1 cellular context compared by ENCODE assay signal in the genomic region with DNA sequence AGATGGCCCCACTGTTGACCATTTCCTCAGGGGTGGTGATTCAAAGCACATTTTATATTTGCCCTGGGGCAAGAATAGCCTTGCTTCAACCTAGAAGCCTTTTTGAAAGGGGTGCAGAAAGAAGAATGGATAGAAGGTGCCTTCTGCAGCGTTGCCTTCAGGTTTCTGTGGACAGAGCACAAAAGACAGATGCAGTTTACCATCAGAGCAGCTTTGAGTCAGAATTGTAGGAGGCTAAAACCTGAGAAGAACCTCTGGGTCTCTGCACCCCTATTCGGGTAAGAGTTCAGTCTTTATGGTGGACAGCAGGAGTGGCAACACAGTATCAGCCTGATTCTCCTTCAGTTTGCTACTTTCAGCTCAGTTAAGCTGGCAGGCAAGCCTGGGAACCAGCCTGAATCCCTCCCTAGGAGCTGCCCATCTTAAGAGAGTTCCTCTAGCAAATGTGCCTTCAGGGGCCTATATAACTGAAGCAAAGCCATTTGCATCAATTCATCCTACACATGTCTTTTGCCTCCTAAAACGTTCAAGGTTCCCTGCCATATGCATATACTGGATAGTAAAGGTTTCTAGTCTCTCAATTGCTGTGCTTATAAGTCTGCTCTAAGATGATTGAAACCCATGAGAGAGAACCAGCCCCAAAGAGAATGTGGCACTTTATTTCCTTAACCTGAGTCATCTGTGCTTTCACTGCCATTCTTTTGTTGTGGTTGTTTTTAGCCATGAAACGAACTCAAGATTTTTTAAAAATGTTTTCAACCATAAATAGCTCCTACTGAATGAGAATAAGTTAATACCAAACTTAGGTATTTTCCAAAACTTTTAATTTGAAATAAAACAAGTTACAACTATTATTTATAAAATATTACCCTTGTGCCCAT.
A peak's percentile ranks its signal among the peaks of the same experiment; 100 is the strongest.
TF ChIP-seq lines count a peak whose summit lies in the region.

No MANE protein-coding gene starts in this region.

TF ChIP-seq in GM12878, 131 proteins besides CTCF, POLR2A, EP300 and RAD21 (continued from another document):
- TF ChIP-seq ZBTB11 (CRISPR knock-in tag; IDR thresholded peaks at IDR 0.05) = no peak
- peak; percentile 88 for TF ChIP-seq TCF7 (IDR thresholded peaks at IDR 0.05; ENCODE audit: borderline replicate concordance)
- TF ChIP-seq RUNX3 (IDR thresholded peaks at IDR 0.05; ENCODE audit: low read length) = peak; percentile 79
- no peak for TF ChIP-seq SMARCA5 (IDR thresholded peaks at IDR 0.05)
- TF ChIP-seq PKNOX1 (IDR thresholded peaks at IDR 0.05) = peak; percentile 58; the same call in 1 of the 2 replicates
- TF ChIP-seq, protein P1, sequence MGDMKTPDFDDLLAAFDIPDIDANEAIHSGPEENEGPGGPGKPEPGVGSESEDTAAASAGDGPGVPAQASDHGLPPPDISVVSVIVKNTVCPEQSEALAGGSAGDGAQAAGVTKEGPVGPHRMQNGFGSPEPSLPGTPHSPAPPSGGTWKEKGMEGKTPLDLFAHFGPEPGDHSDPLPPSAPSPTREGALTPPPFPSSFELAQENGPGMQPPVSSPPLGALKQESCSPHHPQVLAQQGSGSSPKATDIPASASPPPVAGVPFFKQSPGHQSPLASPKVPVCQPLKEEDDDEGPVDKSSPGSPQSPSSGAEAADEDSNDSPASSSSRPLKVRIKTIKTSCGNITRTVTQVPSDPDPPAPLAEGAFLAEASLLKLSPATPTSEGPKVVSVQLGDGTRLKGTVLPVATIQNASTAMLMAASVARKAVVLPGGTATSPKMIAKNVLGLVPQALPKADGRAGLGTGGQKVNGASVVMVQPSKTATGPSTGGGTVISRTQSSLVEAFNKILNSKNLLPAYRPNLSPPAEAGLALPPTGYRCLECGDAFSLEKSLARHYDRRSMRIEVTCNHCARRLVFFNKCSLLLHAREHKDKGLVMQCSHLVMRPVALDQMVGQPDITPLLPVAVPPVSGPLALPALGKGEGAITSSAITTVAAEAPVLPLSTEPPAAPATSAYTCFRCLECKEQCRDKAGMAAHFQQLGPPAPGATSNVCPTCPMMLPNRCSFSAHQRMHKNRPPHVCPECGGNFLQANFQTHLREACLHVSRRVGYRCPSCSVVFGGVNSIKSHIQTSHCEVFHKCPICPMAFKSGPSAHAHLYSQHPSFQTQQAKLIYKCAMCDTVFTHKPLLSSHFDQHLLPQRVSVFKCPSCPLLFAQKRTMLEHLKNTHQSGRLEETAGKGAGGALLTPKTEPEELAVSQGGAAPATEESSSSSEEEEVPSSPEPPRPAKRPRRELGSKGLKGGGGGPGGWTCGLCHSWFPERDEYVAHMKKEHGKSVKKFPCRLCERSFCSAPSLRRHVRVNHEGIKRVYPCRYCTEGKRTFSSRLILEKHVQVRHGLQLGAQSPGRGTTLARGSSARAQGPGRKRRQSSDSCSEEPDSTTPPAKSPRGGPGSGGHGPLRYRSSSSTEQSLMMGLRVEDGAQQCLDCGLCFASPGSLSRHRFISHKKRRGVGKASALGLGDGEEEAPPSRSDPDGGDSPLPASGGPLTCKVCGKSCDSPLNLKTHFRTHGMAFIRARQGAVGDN (IDR thresholded peaks at IDR 0.05) = 0 out of 2 replicates have a peak, but pooled peaks have one; percentile 14
- TF ChIP-seq IKZF2 (IDR thresholded peaks at IDR 0.05) = peak in 1 of 2 experiments; percentile 41; a peak in 2 of 4 replicates
- TF ChIP-seq, protein P2, sequence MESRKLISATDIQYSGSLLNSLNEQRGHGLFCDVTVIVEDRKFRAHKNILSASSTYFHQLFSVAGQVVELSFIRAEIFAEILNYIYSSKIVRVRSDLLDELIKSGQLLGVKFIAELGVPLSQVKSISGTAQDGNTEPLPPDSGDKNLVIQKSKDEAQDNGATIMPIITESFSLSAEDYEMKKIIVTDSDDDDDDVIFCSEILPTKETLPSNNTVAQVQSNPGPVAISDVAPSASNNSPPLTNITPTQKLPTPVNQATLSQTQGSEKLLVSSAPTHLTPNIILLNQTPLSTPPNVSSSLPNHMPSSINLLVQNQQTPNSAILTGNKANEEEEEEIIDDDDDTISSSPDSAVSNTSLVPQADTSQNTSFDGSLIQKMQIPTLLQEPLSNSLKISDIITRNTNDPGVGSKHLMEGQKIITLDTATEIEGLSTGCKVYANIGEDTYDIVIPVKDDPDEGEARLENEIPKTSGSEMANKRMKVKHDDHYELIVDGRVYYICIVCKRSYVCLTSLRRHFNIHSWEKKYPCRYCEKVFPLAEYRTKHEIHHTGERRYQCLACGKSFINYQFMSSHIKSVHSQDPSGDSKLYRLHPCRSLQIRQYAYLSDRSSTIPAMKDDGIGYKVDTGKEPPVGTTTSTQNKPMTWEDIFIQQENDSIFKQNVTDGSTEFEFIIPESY (IDR thresholded peaks at IDR 0.05) = no peak
- TF ChIP-seq MTA2 (IDR thresholded peaks at IDR 0.05; ENCODE audit: low read depth) = peak; percentile 37; the same call in 1 of the 2 replicates
- TF ChIP-seq MEF2B (IDR thresholded peaks at IDR 0.05; ENCODE audit: partially characterized antibody, poor library complexity, severe bottlenecking) = peak; percentile 77
- TF ChIP-seq KLF5 (IDR thresholded peaks at IDR 0.05; ENCODE audit: partially characterized antibody) = no peak
- TF ChIP-seq ATF7 (IDR thresholded peaks at IDR 0.05; ENCODE audit: low read depth) = 0 out of 2 replicates have a peak, but pooled peaks have one; percentile 31
